In genomic region chr9:26604076-26604662, GRCh38 we compare ENCODE assay signal across 23 cellular contexts.
"Had no signal": no experiment of that assay in that cellular context is flagged by ENCODE, and none has a peak within 500 bp of the region (broad histone marks: within the 10 kb centered on the region; RNA-seq: fewer than 3 reads in every experiment).

No MANE protein-coding gene starts in this region.

- H3K4me1 ChIP-seq: body of pancreas, heart right ventricle, lower lobe of right lung, transverse colon had no signal

- H3K27ac Mint-ChIP-seq: activated CD4-positive, alpha-beta memory T cell treated with anti-CD3 and anti-CD28 coated beads, Interleukin-2, amount 10 ng/mL, durations not matched to agents 7 days and 5 days; activated CD4-positive, alpha-beta T cell treated with anti-CD3 and anti-CD28 coated beads, Interleukin-2, amount 10 ng/mL, durations not matched to agents 24 days and 14 days; activated CD8-positive, alpha-beta memory T cell treated with anti-CD3 and anti-CD28 coated beads, Interleukin-2, amount 10 ng/mL, durations not matched to agents 7 days and 5 days; activated naive CD4-positive, alpha-beta T cell treated with anti-CD3 and anti-CD28 coated beads, Interleukin-2, amount 50 U/mL, for 24 hours; activated T-helper 1 cell treated with anti-CD3 and anti-CD28 coated beads, Interleukin-12 subunit alpha, Interleukin-12 subunit beta, Interleukin-2, Interleukin-4 antibody, amounts not matched to agents 30 ng/mL and 10 ng/mL and 1 ng/mL, durations not matched to agents 14 hours and 24 hours and 36 hours; immature natural killer cell; stimulated activated naive B cell treated with anti-CD40 and anti-IgM and Interleukin-4, amounts not matched to agents 10 μg/mL and 1 μg/mL and 100 μg/mL, for 72 hours had no signal

- DNase-seq: activated CD4-positive, alpha-beta memory T cell treated with anti-CD3 and anti-CD28 coated beads, Interleukin-2, amount 10 ng/mL, durations not matched to agents 7 days and 5 days; activated CD4-positive, alpha-beta T cell treated with anti-CD3 and anti-CD28 coated beads, Interleukin-2, amount 10 ng/mL, durations not matched to agents 24 days and 14 days; activated CD8-positive, alpha-beta memory T cell treated with anti-CD3 and anti-CD28 coated beads, Interleukin-2, amount 10 ng/mL, durations not matched to agents 7 days and 5 days; activated gamma-delta T cell treated with Interleukin-2 at 50 U/mL for 16 hours; activated T-cell treated with anti-CD3 and anti-CD28 coated beads for 4 hours; anterior cingulate cortex; body of pancreas; effector CD4-positive, alpha-beta T cell; foreskin fibroblast; heart right ventricle; immature natural killer cell; lower lobe of right lung; mesendoderm; mucosa of descending colon; stimulated activated CD4-positive, alpha-beta T cell treated with anti-CD3 and anti-CD28 coated beads, Interleukin-2, amount 100 ng/mL, for 48 hours; stimulated activated CD8-positive, alpha-beta memory T cell treated with anti-CD3 and anti-CD28 coated beads, Interleukin-4, amount 100 ng/mL, for 48 hours; stimulated activated naive B cell treated with anti-CD40 and anti-IgM and Interleukin-4, amounts not matched to agents 10 μg/mL and 1 μg/mL and 100 μg/mL, for 72 hours; transverse colon had no signal

- H3K9me3 Mint-ChIP-seq: activated naive CD4-positive, alpha-beta T cell treated with anti-CD3 and anti-CD28 coated beads, Interleukin-2, amount 50 U/mL, for 24 hours had no signal

- H3K27ac ChIP-seq: body of pancreas, cardiac muscle cell, heart right ventricle, lower lobe of right lung, transverse colon had no signal

- ATAC-seq: activated CD4-positive, CD25-positive, alpha-beta regulatory T cell treated with anti-CD3 and anti-CD28 coated beads, Interleukin-2, amount 50 U/mL, for 24 hours; activated CD8-positive, alpha-beta memory T cell treated with anti-CD3 and anti-CD28 coated beads, Interleukin-2, amount 10 ng/mL, durations not matched to agents 7 days and 5 days; body of pancreas; heart right ventricle; left lobe of liver; lower lobe of right lung; mucosa of descending colon; stimulated activated naive B cell treated with anti-CD40 and anti-IgM and Interleukin-4, amounts not matched to agents 10 μg/mL and 1 μg/mL and 100 μg/mL, for 72 hours had no signal

- H3K36me3 ChIP-seq: cardiac muscle cell, heart right ventricle, lower lobe of right lung, transverse colon had no signal

- H3K4me3 Mint-ChIP-seq: activated CD4-positive, alpha-beta memory T cell treated with anti-CD3 and anti-CD28 coated beads, Interleukin-2, amount 10 ng/mL, durations not matched to agents 7 days and 5 days; activated CD4-positive, alpha-beta T cell treated with anti-CD3 and anti-CD28 coated beads, Interleukin-2, amount 10 ng/mL, durations not matched to agents 24 days and 14 days; activated CD8-positive, alpha-beta memory T cell treated with anti-CD3 and anti-CD28 coated beads, Interleukin-2, amount 10 ng/mL, durations not matched to agents 7 days and 5 days; activated naive CD4-positive, alpha-beta T cell treated with anti-CD3 and anti-CD28 coated beads, Interleukin-2, amount 50 U/mL, for 24 hours; activated T-helper 1 cell treated with anti-CD3 and anti-CD28 coated beads, Interleukin-12 subunit alpha, Interleukin-12 subunit beta, Interleukin-2, Interleukin-4 antibody, amounts not matched to agents 30 ng/mL and 10 ng/mL and 1 ng/mL, durations not matched to agents 14 hours and 24 hours and 36 hours; immature natural killer cell; stimulated activated naive B cell treated with anti-CD40 and anti-IgM and Interleukin-4, amounts not matched to agents 10 μg/mL and 1 μg/mL and 100 μg/mL, for 72 hours had no signal

- H3K4me3 ChIP-seq: body of pancreas, cardiac muscle cell, heart right ventricle, lower lobe of right lung, mucosa of descending colon, transverse colon had no signal

- H3K36me3 Mint-ChIP-seq: activated CD8-positive, alpha-beta memory T cell treated with anti-CD3 and anti-CD28 coated beads, Interleukin-2, amount 10 ng/mL, durations not matched to agents 7 days and 5 days; activated naive CD4-positive, alpha-beta T cell treated with anti-CD3 and anti-CD28 coated beads, Interleukin-2, amount 50 U/mL, for 24 hours; stimulated activated naive B cell treated with anti-CD40 and anti-IgM and Interleukin-4, amounts not matched to agents 10 μg/mL and 1 μg/mL and 100 μg/mL, for 72 hours had no signal

- H3K27me3 ChIP-seq: body of pancreas, cardiac muscle cell, heart right ventricle, transverse colon had no signal

- H3K4me1 Mint-ChIP-seq: activated CD4-positive, alpha-beta memory T cell treated with anti-CD3 and anti-CD28 coated beads, Interleukin-2, amount 10 ng/mL, durations not matched to agents 7 days and 5 days; activated CD4-positive, alpha-beta T cell treated with anti-CD3 and anti-CD28 coated beads, Interleukin-2, amount 10 ng/mL, durations not matched to agents 24 days and 14 days; activated CD8-positive, alpha-beta memory T cell treated with anti-CD3 and anti-CD28 coated beads, Interleukin-2, amount 10 ng/mL, durations not matched to agents 7 days and 5 days; activated naive CD4-positive, alpha-beta T cell treated with anti-CD3 and anti-CD28 coated beads, Interleukin-2, amount 50 U/mL, for 24 hours; immature natural killer cell; stimulated activated naive B cell treated with anti-CD40 and anti-IgM and Interleukin-4, amounts not matched to agents 10 μg/mL and 1 μg/mL and 100 μg/mL, for 72 hours had no signal

- H3K27me3 Mint-ChIP-seq: activated CD4-positive, alpha-beta memory T cell treated with anti-CD3 and anti-CD28 coated beads, Interleukin-2, amount 10 ng/mL, durations not matched to agents 7 days and 5 days; activated CD4-positive, alpha-beta T cell treated with anti-CD3 and anti-CD28 coated beads, Interleukin-2, amount 10 ng/mL, durations not matched to agents 24 days and 14 days; activated CD8-positive, alpha-beta memory T cell treated with anti-CD3 and anti-CD28 coated beads, Interleukin-2, amount 10 ng/mL, durations not matched to agents 7 days and 5 days; activated naive CD4-positive, alpha-beta T cell treated with anti-CD3 and anti-CD28 coated beads, Interleukin-2, amount 50 U/mL, for 24 hours; stimulated activated naive B cell treated with anti-CD40 and anti-IgM and Interleukin-4, amounts not matched to agents 10 μg/mL and 1 μg/mL and 100 μg/mL, for 72 hours had no signal

- H3K9me3 ChIP-seq: body of pancreas, lower lobe of right lung, mucosa of descending colon, transverse colon had no signal
